23 cellular contexts compared by ENCODE assay signal in the genomic region with DNA sequence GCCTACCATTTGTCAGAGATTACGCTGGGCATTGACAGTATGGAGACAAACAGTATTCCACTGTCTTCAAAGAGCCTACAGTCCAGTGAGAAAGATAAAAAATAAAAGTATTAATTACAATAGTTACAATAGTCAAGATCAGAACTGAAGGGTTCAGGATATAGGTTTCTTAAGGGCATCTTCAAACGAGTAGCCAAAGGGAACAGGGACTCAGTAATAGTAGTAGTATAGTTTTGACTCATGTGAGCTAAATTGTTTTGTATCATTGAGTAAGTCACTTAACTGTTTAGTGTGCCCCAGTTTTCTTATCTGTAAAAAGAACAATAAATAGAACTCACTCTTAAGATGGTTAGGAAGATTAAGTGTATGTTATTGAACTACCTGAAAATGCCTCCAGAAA.
DNase-seq lines count a peak whose midpoint lies in the region; ATAC-seq and TF ChIP-seq lines count a peak whose summit lies in the region.
"Had no signal": no experiment of that assay in that cellular context is flagged by ENCODE, and none has a peak within 500 bp of the region (broad histone marks: within the 10 kb centered on the region; RNA-seq: fewer than 3 reads in every experiment).

No MANE protein-coding gene starts in this region.

- H4K20me1 ChIP-seq in hepatocyte (ENCODE audit: insufficient read depth, poor library complexity, severe bottlenecking), result no peaks in the 10 kb centered on the region

- no peaks in the 10 kb centered on the region for H3K9me3 ChIP-seq in hepatocyte (ENCODE audit: low read depth)

- no peaks in the 10 kb centered on the region for H3K36me3 ChIP-seq in hepatocyte (replicated peaks; ENCODE audit: insufficient read depth, low read depth)

- ATAC-seq in GM18508 (IDR thresholded peaks at IDR 0.05; ENCODE audit: insufficient read depth, unreplicated experiment) (peak; percentile 79), GM18868 (IDR thresholded peaks at IDR 0.05; ENCODE audit: unreplicated experiment) (peak; percentile 75), HG02870 (IDR thresholded peaks at IDR 0.05; ENCODE audit: unreplicated experiment) (peak; percentile 78), HG03469 (IDR thresholded peaks at IDR 0.05; ENCODE audit: unreplicated experiment) (peak; percentile 50), Right ventricle myocardium inferior (no peak), left lobe of liver (no peak)
- ATAC-seq: PC-3 had no signal

- 89% methylated on average over 2 of the region's 2 CpGs for WGBS in hepatocyte (ENCODE audit: low lambda C conversion rate, missing lambda C conversion rate)

- TF ChIP-seq CTCF in hepatocyte (IDR thresholded peaks at IDR 0.05; ENCODE audit: poor library complexity), result no peak

- H2AFZ ChIP-seq in hepatocyte, result no peak overlapping the region

- H3K4me2 ChIP-seq in hepatocyte, result no peak overlapping the region
- H3K4me2 ChIP-seq: KMS-11 had no signal

- H3K79me2 ChIP-seq in hepatocyte, result no peaks in the 10 kb centered on the region

- H3K27ac ChIP-seq in hepatocyte, result no peak overlapping the region
- H3K27ac ChIP-seq: HL-60, KMS-11 had no signal

- intact Hi-C loops in Right ventricle myocardium inferior (cut with DNase I), result no loop called here

- no peak overlapping the region for H3K4me3 ChIP-seq in hepatocyte

- DNase-seq in Right ventricle myocardium inferior (ENCODE audit: missing footprints) (no peak), hepatocyte (ENCODE audit: low spot score) (no peak), left lobe of liver (ENCODE audit: low spot score) (no peak), RKO (ENCODE audit: low spot score) (no peak)
- DNase-seq: Calu3; DMS79 treated with DMSO at 0.1 percent for 48 hours; GF-D8; HCEC 1CT; MM.1S; NCI-H2029; NCI-H446; NCI-H524 treated with DMSO at 0.1 percent for 48 hours; NCI-H82; NK-92 treated with Interleukin-12 subunit alpha and Interleukin-12 subunit beta, amount 100 ng/mL, for 24 hours; PC-3; SHP77; T-helper 1 cell had no signal

- H3K4me1 ChIP-seq in hepatocyte (ENCODE audit: insufficient read depth), result no peaks in the 10 kb centered on the region

- no peaks in the 10 kb centered on the region for H3K9me2 ChIP-seq in hepatocyte (replicated peaks; ENCODE audit: insufficient read depth)

- H3K27me3 ChIP-seq in hepatocyte, result no peaks in the 10 kb centered on the region

Comparison
In these comparisons a context has a peak if more than half of its experiments do, and no peak if none do; other contexts are left out.
1. ATAC-seq: peak in GM18508 (single experiment), GM18868 (single experiment), HG02870 (single experiment) and HG03469 (single experiment); none in Right ventricle myocardium inferior (single experiment) and left lobe of liver (single experiment).